Comparison of ENCODE assay signal across 8 cellular contexts in the genomic region with DNA sequence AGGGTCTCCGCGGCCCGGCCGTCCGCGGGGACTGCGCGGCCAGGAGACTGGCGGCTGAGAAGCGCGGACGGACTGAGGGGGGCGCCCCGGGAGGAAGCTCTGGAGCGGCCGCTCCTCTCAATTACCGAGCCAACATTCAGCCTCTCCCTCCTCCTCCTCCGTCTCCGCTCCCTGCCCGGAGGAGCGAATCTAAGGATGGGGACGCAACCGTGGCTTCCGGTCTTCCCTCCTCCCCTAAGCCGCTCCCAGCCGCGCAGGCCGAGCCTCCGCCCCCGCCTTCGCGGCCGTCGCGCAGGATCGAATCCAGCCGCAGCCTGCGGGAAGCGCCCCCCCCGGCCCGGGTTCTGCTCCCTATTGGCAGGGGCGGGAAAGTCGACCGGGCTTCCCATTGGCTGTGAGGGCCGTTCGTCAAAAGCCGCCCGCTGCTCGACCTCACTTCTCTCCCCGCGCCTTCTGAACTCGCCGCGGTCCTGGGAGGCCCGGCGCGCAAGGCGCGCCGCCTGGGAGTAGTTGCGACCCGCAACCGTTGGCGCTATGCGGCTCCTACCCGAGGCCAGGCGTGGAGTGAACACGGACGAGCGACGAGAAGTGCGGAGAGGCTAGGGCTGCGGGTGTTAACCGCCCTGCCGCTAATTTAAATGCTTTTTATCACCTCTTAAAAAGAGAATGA. TPM values are rescaled to one million over a fixed set of nuclear protein-coding genes. Genes with fewer than 3 reads are reported as not detected.
DNase-seq lines count a peak whose midpoint lies in the region; ATAC-seq and TF ChIP-seq lines count a peak whose summit lies in the region.

A gene (minus strand): TSS at position 197 of the 670 bp plus-strand sequence. CDS start 302 bp downstream, outside the sequence.

- H3K4me1 Mint-ChIP-seq in progenitor cell of endocrine pancreas (ENCODE audit: low read depth) = peaks cover 38% of the 10 kb centered on the region

- ATAC-seq in HG02870 (IDR thresholded peaks at IDR 0.05; ENCODE audit: unreplicated experiment) (peak; percentile 67), upper lobe of right lung (peak; percentile 96)

- H3K27ac ChIP-seq in angular gyrus (ENCODE audit: low read depth, low read length) = peak within 1 kb of the TSS; percentile 94
- H3K27ac ChIP-seq in left ventricle myocardium inferior (replicated peaks) = peak within 1 kb of the TSS; percentile 98
- H3K27ac ChIP-seq in upper lobe of right lung = peak within 1 kb of the TSS; percentile 94

- peak; percentile 94 for DNase-seq in NCI-H1694 treated with DMSO at 0.1 percent for 48 hours (lab: John Stamatoyannopoulos, UW)
- DNase-seq in left ventricle myocardium inferior = peak; percentile 99
- peak; percentile 99 for DNase-seq in progenitor cell of endocrine pancreas (ENCODE audit: low spot score, unreplicated experiment)
- DNase-seq in upper lobe of right lung = peak; percentile 99

- H3K9me3 ChIP-seq in left ventricle myocardium inferior (replicated peaks) = no peaks in the 10 kb centered on the region
- H3K9me3 ChIP-seq in upper lobe of right lung = no peaks in the 10 kb centered on the region

- peak within 1 kb of the TSS; percentile 97 for H3K27ac Mint-ChIP-seq in progenitor cell of endocrine pancreas

- peaks cover 57% of the 10 kb centered on the region for H3K4me1 ChIP-seq in left ventricle myocardium inferior
- peaks cover 33% of the 10 kb centered on the region for H3K4me1 ChIP-seq in upper lobe of right lung

- H3K36me3 ChIP-seq in left ventricle myocardium inferior = no peaks in the 10 kb centered on the region
- no peaks in the 10 kb centered on the region for H3K36me3 ChIP-seq in upper lobe of right lung

- H3K27me3 ChIP-seq in left ventricle myocardium inferior (ENCODE audit: low read depth) (no peaks in the 10 kb centered on the region), upper lobe of right lung (no peaks in the 10 kb centered on the region)

- H3K36me3 Mint-ChIP-seq in progenitor cell of endocrine pancreas (ENCODE audit: insufficient read depth) = no peaks in the 10 kb centered on the region

- H3K4me3 Mint-ChIP-seq in progenitor cell of endocrine pancreas (ENCODE audit: low read depth) = peak within 1 kb of the TSS; percentile 93

- H3K9me3 Mint-ChIP-seq in progenitor cell of endocrine pancreas (ENCODE audit: low read depth) = no peaks in the 10 kb centered on the region

- H3K4me3 ChIP-seq in GM12875 (ENCODE audit: low read depth, low read length) (peak within 1 kb of the TSS; percentile 87), left ventricle myocardium inferior (peak within 1 kb of the TSS; percentile 93), upper lobe of right lung (peak within 1 kb of the TSS; percentile 83)

- no peaks in the 10 kb centered on the region for H3K27me3 Mint-ChIP-seq in progenitor cell of endocrine pancreas

- intact Hi-C loops in T-helper 2 cell treated with Interferon-gamma antibody and Interleukin-4, amounts not matched to agents 100 ng/mL and 5 ng/mL, for 36 hours (cut with micrococcal nuclease) = loop anchor here (1.0 to 5.0 kb wide), 8 partner anchors 22 to 526 kb away; a partner anchor contains a TSS
- intact Hi-C loops in left ventricle myocardium inferior (cut with micrococcal nuclease) = loop anchor here (5.0 kb wide), 1 partner anchor 64 kb away; a partner anchor contains a TSS
- intact Hi-C loops in upper lobe of right lung (cut with DNase I) = no loop called here

- TF ChIP-seq CTCF in GM12875 (IDR thresholded peaks at IDR 0.05; ENCODE audit: borderline replicate concordance, insufficient read depth, low read depth, low read length) (no peak), left ventricle myocardium inferior (IDR thresholded peaks at IDR 0.05; ENCODE audit: borderline replicate concordance) (no peak), progenitor cell of endocrine pancreas (IDR thresholded peaks at IDR 0.05; ENCODE audit: unreplicated experiment) (no peak), upper lobe of right lung (IDR thresholded peaks at IDR 0.05) (no peak)

RNA-seq across cellular contexts. Expression of the gene that starts here (rescaled TPM):
- 70.5 and 80.6 TPM in 2 replicates for total RNA-seq in T-helper 2 cell treated with Interferon-gamma antibody and Interleukin-4, amounts not matched to agents 100 ng/mL and 5 ng/mL, for 36 hours
- 26.3 TPM for total RNA-seq in left ventricle myocardium inferior
- total RNA-seq in progenitor cell of endocrine pancreas = 119 and 122 TPM in 2 replicates
- total RNA-seq in upper lobe of right lung = 56.8 TPM

Comparison
In these comparisons a context has a peak if more than half of its experiments do, and no peak if none do; other contexts are left out.
1. Peak in every context shown above with its lines: DNase-seq, ATAC-seq, H3K4me3 ChIP-seq and H3K27ac ChIP-seq.